8 cellular contexts compared by ENCODE assay signal in genomic region chr6:109095036-109095820, GRCh38. TPM values are rescaled to one million over a fixed set of nuclear protein-coding genes. Genes with fewer than 3 reads are reported as not detected.
DNase-seq lines count a peak whose midpoint lies in the region; ATAC-seq and TF ChIP-seq lines count a peak whose summit lies in the region.

Gene CEP57L1 (plus strand): TSS chr6:109095507. CDS start chr6:109145222, 49,715 bp downstream.

- intact Hi-C loops in dendritic cell treated with granulocyte-macrophage colony-stimulating factor and Interleukin-4, amounts not matched to agents 40 ng/mL and 50 ng/mL, for 4 days (cut with micrococcal nuclease) = loop anchor here (1.0 to 2.0 kb wide), 2 partner anchors 287 to 536 kb away; partner anchors contain the start of gene CD164

- H3K27ac ChIP-seq in C4-2B = peak within 1 kb of the TSS; percentile 80

- DNase-seq in NCI-H774 (lab: John Stamatoyannopoulos, UW) (peak; percentile 100), left lobe of liver (ENCODE audit: low spot score) (peak; percentile 99)
- peak; percentile 93 for DNase-seq in activated CD4-positive, alpha-beta T cell treated with anti-CD3 and anti-CD28 coated beads, Interleukin-2, amount 50 U/mL, for 4 hours
- peak; percentile 90 for DNase-seq in stimulated activated CD4-positive, alpha-beta T cell treated with anti-CD3 and anti-CD28 coated beads, Interleukin-2, amount 100 ng/mL, for 4 hours (ENCODE audit: low read depth)

- ATAC-seq in GM19351 (IDR thresholded peaks at IDR 0.05; ENCODE audit: unreplicated experiment) = peak; percentile 66
- peak; percentile 68 for ATAC-seq in HG03521 (IDR thresholded peaks at IDR 0.05; ENCODE audit: unreplicated experiment)
- ATAC-seq in left lobe of liver = peak; percentile 72

- H3K4me3 Mint-ChIP-seq in dendritic cell treated with granulocyte-macrophage colony-stimulating factor and Interleukin-4, amounts not matched to agents 40 ng/mL and 50 ng/mL, for 4 days = peak within 1 kb of the TSS; percentile 88

- H3K27ac Mint-ChIP-seq in dendritic cell treated with granulocyte-macrophage colony-stimulating factor and Interleukin-4, amounts not matched to agents 40 ng/mL and 50 ng/mL, for 4 days = peak within 1 kb of the TSS; percentile 100

- TF ChIP-seq CTCF in C4-2B (conservative IDR thresholded peaks at IDR 0.05) = no peak

- H3K36me3 Mint-ChIP-seq in dendritic cell treated with granulocyte-macrophage colony-stimulating factor and Interleukin-4, amounts not matched to agents 40 ng/mL and 50 ng/mL, for 4 days (ENCODE audit: low read depth) = peaks cover 17% of the 10 kb centered on the region

- no peaks in the 10 kb centered on the region for H3K9me3 Mint-ChIP-seq in dendritic cell treated with granulocyte-macrophage colony-stimulating factor and Interleukin-4, amounts not matched to agents 40 ng/mL and 50 ng/mL, for 4 days

- peaks cover 26% of the 10 kb centered on the region for H3K4me1 Mint-ChIP-seq in dendritic cell treated with granulocyte-macrophage colony-stimulating factor and Interleukin-4, amounts not matched to agents 40 ng/mL and 50 ng/mL, for 4 days (ENCODE audit: low read depth)

- no peaks in the 10 kb centered on the region for H3K27me3 Mint-ChIP-seq in dendritic cell treated with granulocyte-macrophage colony-stimulating factor and Interleukin-4, amounts not matched to agents 40 ng/mL and 50 ng/mL, for 4 days

RNA-seq across cellular contexts. Expression of gene CEP57L1, which starts in this region (rescaled TPM):
- total RNA-seq in left lobe of liver = 7.2 TPM

Comparison
In these comparisons a context has a peak if more than half of its experiments do, and no peak if none do; other contexts are left out.
1. Peak in every context shown above with its lines: DNase-seq, ATAC-seq and H3K27ac ChIP-seq.